ENCODE assay signal across 12 cellular contexts in genomic region chr1:221810406-221810805, GRCh38.
DNase-seq lines count a peak whose midpoint lies in the region; ATAC-seq, FAIRE-seq and TF ChIP-seq lines count a peak whose summit lies in the region.
"Had no signal": no experiment of that assay in that cellular context is flagged by ENCODE, and none has a peak within 500 bp of the region (broad histone marks: within the 10 kb centered on the region; RNA-seq: fewer than 3 reads in every experiment).

No MANE protein-coding gene starts in this region.

- H3K9me3 Mint-ChIP-seq in MCF 10A (ENCODE audit: unreplicated experiment): peaks cover 7% of the 10 kb centered on the region
- H3K9me3 Mint-ChIP-seq in activated naive CD8-positive, alpha-beta T cell (ENCODE audit: low read depth): no peaks in the 10 kb centered on the region

- FAIRE-seq in pancreas (lab: Jason Lieb, UNC): no peak

- H3K36me3 Mint-ChIP-seq in MCF 10A (ENCODE audit: insufficient read depth, unreplicated experiment): no peaks in the 10 kb centered on the region
- peaks cover 2% of the 10 kb centered on the region for H3K36me3 Mint-ChIP-seq in activated naive CD8-positive, alpha-beta T cell

- BruUV-seq in MCF 10A (replicated peaks; lab: Mats Ljungman, UMichigan): no TSS peak

- H3K27ac ChIP-seq in breast epithelium (no peak overlapping the region), pancreas (no peak overlapping the region)

- CTCF ChIA-PET in MCF 10A (lab: Yijun Ruan, JAX): interaction anchor here (0.6 kb wide), 1 partner anchor 67 kb away, joined by 3 read pairs; no protein-coding TSS in a partner anchor

- intact Hi-C loops in MCF 10A (cut with micrococcal nuclease) (no loop called here), breast epithelium (cut with DNase I; ENCODE audit: low total_unique reads) (no loop called here), pancreas (cut with DNase I) (no loop called here)

- no peaks in the 10 kb centered on the region for H3K27me3 ChIP-seq in breast epithelium
- no peaks in the 10 kb centered on the region for H3K27me3 ChIP-seq in pancreas
- H3K27me3 ChIP-seq: BLaER1 had no signal

- H3K9me3 ChIP-seq in breast epithelium (no peaks in the 10 kb centered on the region), pancreas (no peaks in the 10 kb centered on the region)
- H3K9me3 ChIP-seq: BLaER1 had no signal

- peaks cover 18% of the 10 kb centered on the region for H3K4me1 Mint-ChIP-seq in MCF 10A (ENCODE audit: insufficient read depth, unreplicated experiment)
- peaks cover 32% of the 10 kb centered on the region for H3K4me1 Mint-ChIP-seq in activated naive CD8-positive, alpha-beta T cell (ENCODE audit: low read depth)

- no peak overlapping the region for H3K4me3 Mint-ChIP-seq in MCF 10A (ENCODE audit: unreplicated experiment)
- H3K4me3 Mint-ChIP-seq in activated naive CD8-positive, alpha-beta T cell: peak overlapping the region; percentile 46

- TF ChIP-seq POLR2A in breast epithelium (IDR thresholded peaks at IDR 0.05): no peak

- no peak for DNase-seq in MCF 10A (ENCODE audit: unreplicated experiment)
- DNase-seq in breast epithelium (ENCODE audit: low spot score in 2 of 2): no peak
- DNase-seq in fibroblast of villous mesenchyme (ENCODE audit: low read depth): peak; percentile 25
- no peak for DNase-seq in pancreas
- DNase-seq in NCI-H526 treated with DMSO at 0.1 percent for 48 hours (lab: John Stamatoyannopoulos, UW): no peak
- DNase-seq: anterior cingulate cortex, NCI-H524, occipital lobe had no signal

- H3K4me1 ChIP-seq in breast epithelium (no peaks in the 10 kb centered on the region), pancreas (peaks cover 0 to 6% (median 4%) of the 10 kb centered on the region in 3 donors)

- H3K36me3 ChIP-seq in breast epithelium: no peaks in the 10 kb centered on the region
- H3K36me3 ChIP-seq in pancreas: no peaks in the 10 kb centered on the region
- H3K36me3 ChIP-seq: BLaER1 had no signal

- TF ChIP-seq CTCF in MCF 10A (IDR thresholded peaks at IDR 0.05; ENCODE audit: unreplicated experiment): no peak
- TF ChIP-seq CTCF in breast epithelium (IDR thresholded peaks at IDR 0.05): no peak
- no peak for TF ChIP-seq CTCF in fibroblast of villous mesenchyme (IDR thresholded peaks at IDR 0.05; ENCODE audit: insufficient read depth, low read depth, low read length)
- TF ChIP-seq CTCF in pancreas (IDR thresholded peaks at IDR 0.05): no peak

- ATAC-seq in HG02870 (IDR thresholded peaks at IDR 0.05; ENCODE audit: unreplicated experiment) (no peak), pancreas (no peak), GM21360 (IDR thresholded peaks at IDR 0.05; ENCODE audit: unreplicated experiment) (no peak)

- WGBS in pancreas, 2 donors: 86 to 89% methylated on average over 2 of the region's 2 CpGs

- no peaks in the 10 kb centered on the region for H3K27me3 Mint-ChIP-seq in MCF 10A (ENCODE audit: insufficient read depth, unreplicated experiment)
- H3K27me3 Mint-ChIP-seq in activated naive CD8-positive, alpha-beta T cell: no peaks in the 10 kb centered on the region

- POLR2A ChIA-PET in MCF 10A (lab: Yijun Ruan, JAX): interaction anchor here (0.5 kb wide), 1 partner anchor 69 kb away, joined by 3 read pairs; the partner anchor contains the start of gene DUSP10

- H3K27ac Mint-ChIP-seq in MCF 10A (ENCODE audit: low read depth, unreplicated experiment): peak overlapping the region; percentile 22
- peak overlapping the region; percentile 66 for H3K27ac Mint-ChIP-seq in activated naive CD8-positive, alpha-beta T cell

- H3K4me3 ChIP-seq in breast epithelium (no peak overlapping the region), fibroblast of villous mesenchyme (ENCODE audit: low read depth, low read length) (no peak overlapping the region), pancreas (no peak overlapping the region)
- H3K4me3 ChIP-seq: BLaER1 had no signal
